ENCODE assay signal across 8 cellular contexts in genomic region chr17:37358830-37359681, GRCh38. TPM values are rescaled to one million over a fixed set of nuclear protein-coding genes. Genes with fewer than 3 reads are reported as not detected.
DNase-seq lines count a peak whose midpoint lies in the region; ATAC-seq and TF ChIP-seq lines count a peak whose summit lies in the region.

No MANE protein-coding gene starts in this region.

- intact Hi-C loops in heart right ventricle (cut with DNase I) (loop anchor here in 1 of 10 donors (5.0 kb wide), 1 partner anchor 48 kb away; the partner anchor contains the start of genes ACACA and TADA2A), posterior cingulate gyrus (cut with DNase I) (loop anchor here (5.0 to 10.0 kb wide), 2 partner anchors 48 to 126 kb away; partner anchors contain the start of genes ACACA, DUSP14 and TADA2A)

- peaks cover 48% of the 10 kb centered on the region for H3K79me2 ChIP-seq in SU-DHL-6 (ENCODE audit: insufficient read depth, low read length)

- TF ChIP-seq POLR2A in upper lobe of left lung (IDR thresholded peaks at IDR 0.05): peak in 3 of 4 donors; percentile 51 to 80 (median 57)

- peak; percentile 92 for ATAC-seq in HG02678 (IDR thresholded peaks at IDR 0.05; ENCODE audit: unreplicated experiment)
- ATAC-seq in heart right ventricle: peak; percentile 93 to 99 (median 96)
- ATAC-seq in upper lobe of left lung (ENCODE audit: low FRiP score in 2 of 2): peak; percentile 96 to 97

- H3K4me1 ChIP-seq in adipocyte (ENCODE audit: control insufficient read depth, insufficient read depth, low read length) (peaks cover 20% of the 10 kb centered on the region), heart right ventricle (peaks cover 0 to 28% (median 22%) of the 10 kb centered on the region in 9 donors), upper lobe of left lung (peaks cover 7 to 42% (median 22%) of the 10 kb centered on the region in 4 donors)

- H3K9me3 ChIP-seq in SU-DHL-6 (ENCODE audit: insufficient read depth, low read length) (no peaks in the 10 kb centered on the region), adipocyte (ENCODE audit: control insufficient read depth, low read length) (no peaks in the 10 kb centered on the region), heart right ventricle (no peaks in the 10 kb centered on the region), upper lobe of left lung (no peaks in the 10 kb centered on the region)

- H3K9me2 ChIP-seq in SU-DHL-6 (replicated peaks; ENCODE audit: insufficient read depth, low read length): no peaks in the 10 kb centered on the region

- no peaks in the 10 kb centered on the region for H3K27me3 ChIP-seq in SU-DHL-6 (ENCODE audit: low read length)
- no peaks in the 10 kb centered on the region for H3K27me3 ChIP-seq in adipocyte (replicated peaks; ENCODE audit: control insufficient read depth, insufficient read depth, low read length)
- no peaks in the 10 kb centered on the region for H3K27me3 ChIP-seq in heart right ventricle
- H3K27me3 ChIP-seq in upper lobe of left lung: no peaks in the 10 kb centered on the region

- H3K36me3 ChIP-seq in SU-DHL-6 (ENCODE audit: low read length) (no peaks in the 10 kb centered on the region), adipocyte (ENCODE audit: control insufficient read depth, insufficient read depth, low read length, severe bottlenecking) (peaks cover 11% of the 10 kb centered on the region), heart right ventricle (peaks cover 0 to 8% (median 0%) of the 10 kb centered on the region in 9 donors), upper lobe of left lung (no peaks in the 10 kb centered on the region)

- peak overlapping the region; percentile 80 for H3K4me2 ChIP-seq in SU-DHL-6 (ENCODE audit: low read depth, low read length, poor library complexity, severe bottlenecking)

- H3K9ac ChIP-seq in SU-DHL-6 (ENCODE audit: low read length): peak overlapping the region; percentile 93
- H3K9ac ChIP-seq in adipocyte (ENCODE audit: low read length): peak overlapping the region; percentile 98

- DNase-seq in NCI-H1105 treated with DMSO at 0.1 percent for 48 hours (lab: John Stamatoyannopoulos, UW): peak; percentile 92
- peak; percentile 94 for DNase-seq in adipocyte (ENCODE audit: low read depth)
- DNase-seq in heart right ventricle: peak; percentile 93 to 95
- DNase-seq in posterior cingulate gyrus: peak; percentile 86 to 99 (median 92)
- DNase-seq in upper lobe of left lung: peak; percentile 98 to 99

- peaks cover 6% of the 10 kb centered on the region for H3F3A ChIP-seq in SU-DHL-6 (ENCODE audit: insufficient read depth)

- no peak for TF ChIP-seq EP300 in upper lobe of left lung (IDR thresholded peaks at IDR 0.05)

- H4K20me1 ChIP-seq in SU-DHL-6 (ENCODE audit: low read depth, low read length): no peaks in the 10 kb centered on the region

- H3K27ac ChIP-seq in SU-DHL-6 (ENCODE audit: low read depth, low read length) (peak overlapping the region; percentile 64), heart right ventricle (peak overlapping the region; percentile 39 to 95 (median 88)), upper lobe of left lung (peak overlapping the region; percentile 82 to 92 (median 84))

- peak overlapping the region; percentile 72 for H2AFZ ChIP-seq in SU-DHL-6 (ENCODE audit: low read depth, low read length, severe bottlenecking)

- 0 to 1% methylated on average over 78 to 88 of the region's 88 CpGs for WGBS in heart right ventricle, 2 donors
- WGBS in upper lobe of left lung, 2 donors: 0 to 1% methylated on average over 14 to 22 of the region's 88 CpGs

- peak overlapping the region; percentile 85 for H3K4me3 ChIP-seq in SU-DHL-6 (ENCODE audit: insufficient read depth, low read length, poor library complexity, severe bottlenecking)
- peak overlapping the region; percentile 96 for H3K4me3 ChIP-seq in adipocyte (ENCODE audit: low read length)
- peak overlapping the region; percentile 45 to 94 (median 86) for H3K4me3 ChIP-seq in heart right ventricle
- H3K4me3 ChIP-seq in upper lobe of left lung: peak overlapping the region; percentile 70 to 98 (median 98)

- TF ChIP-seq CTCF in GM12874 (IDR thresholded peaks at IDR 0.05; ENCODE audit: insufficient read depth, low read depth, low read length) (0 out of 2 replicates have a peak, but pooled peaks have one; percentile 15), SU-DHL-6 (IDR thresholded peaks at IDR 0.05; ENCODE audit: insufficient read depth, low read length, poor library complexity, severe bottlenecking) (no peak), heart right ventricle (IDR thresholded peaks at IDR 0.05) (peak in 8 of 9 donors; percentile 24 to 68 (median 37)), upper lobe of left lung (IDR thresholded peaks at IDR 0.05) (peak; percentile 42 to 83 (median 74))

RNA-seq across cellular contexts. Expression of gene C17orf78, which starts 16.7 kb away (rescaled TPM):
- total RNA-seq in heart right ventricle (not detected), upper lobe of left lung (not detected)
- not detected for polyA plus RNA-seq in heart right ventricle

RNA-seq across cellular contexts. Expression of gene ACACA, which starts 47.6 kb away (rescaled TPM):
- total RNA-seq in heart right ventricle (10 to 100 TPM; 14.7 to 28.0 (median 17.3) TPM), upper lobe of left lung (100 to 1,000 TPM in 3 of 6 donors, 10 to 100 TPM in 3; 55.7 to 129 (median 91.9) TPM)
- polyA plus RNA-seq in heart right ventricle: 10 to 100 TPM in 1 of 2 donors, 1 to 10 TPM in 1; 5.6 to 10.3 TPM

RNA-seq across cellular contexts. Expression of gene TADA2A, which starts 47.6 kb away (rescaled TPM):
- 10 to 100 TPM; 11.3 to 18.4 (median 13.4) TPM for total RNA-seq in heart right ventricle
- 1 to 10 TPM; 6.7 to 9.0 TPM for polyA plus RNA-seq in heart right ventricle
- 10 to 100 TPM in 5 of 6 donors, 1 to 10 TPM in 1; 9.8 to 37.7 (median 22.7) TPM for total RNA-seq in upper lobe of left lung

Comparison
In these comparisons a context has a peak if more than half of its experiments do, and no peak if none do; other contexts are left out.
1. Peak in every context shown above with its lines: DNase-seq, ATAC-seq, H3K4me3 ChIP-seq and H3K27ac ChIP-seq.